8 cellular contexts compared by ENCODE assay signal in the genomic region with DNA sequence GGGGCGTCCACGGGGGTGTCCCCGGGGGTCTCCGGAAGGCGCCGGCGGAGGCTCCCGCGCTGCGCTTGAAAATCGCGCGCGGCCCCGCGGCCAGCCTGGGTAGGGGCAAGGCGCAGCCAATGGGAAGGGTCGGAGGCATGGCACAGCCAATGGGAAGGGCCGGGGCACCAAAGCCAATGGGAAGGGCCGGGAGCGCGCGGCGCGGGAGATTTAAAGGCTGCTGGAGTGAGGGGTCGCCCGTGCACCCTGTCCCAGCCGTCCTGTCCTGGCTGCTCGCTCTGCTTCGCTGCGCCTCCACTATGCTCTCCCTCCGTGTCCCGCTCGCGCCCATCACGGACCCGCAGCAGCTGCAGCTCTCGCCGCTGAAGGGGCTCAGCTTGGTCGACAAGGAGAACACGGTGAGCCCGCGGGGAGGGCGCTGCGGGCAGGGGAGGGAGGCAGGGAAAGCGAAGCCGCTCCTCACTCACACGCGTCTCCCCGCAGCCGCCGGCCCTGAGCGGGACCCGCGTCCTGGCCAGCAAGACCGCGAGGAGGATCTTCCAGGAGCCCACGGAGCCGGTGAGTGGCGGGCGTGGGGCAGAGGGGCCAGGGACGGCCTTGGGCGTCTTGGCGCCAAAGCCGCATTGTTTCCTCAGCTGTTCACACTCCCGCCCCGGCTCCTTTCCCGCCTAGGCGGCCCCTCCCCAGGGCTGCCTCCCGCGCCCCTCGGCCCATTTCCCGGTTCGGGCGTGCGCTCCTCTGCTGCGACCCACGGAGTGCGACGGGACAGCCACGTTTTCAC. TPM values are rescaled to one million over a fixed set of nuclear protein-coding genes. Genes with fewer than 3 reads are reported as not detected.
DNase-seq lines count a peak whose midpoint lies in the region; ATAC-seq, FAIRE-seq and TF ChIP-seq lines count a peak whose summit lies in the region.

A gene (plus strand): TSS at position 240 of the 781 bp plus-strand sequence. CDS start 60 bp downstream, at position 300.

- peaks cover 35% of the 10 kb centered on the region for H3F3A ChIP-seq in GM23248 (ENCODE audit: insufficient read depth)

- in situ Hi-C loops in GM23248 (cut with MboI): loop anchor here (25.0 kb wide), 1 partner anchor 540 kb away; no protein-coding TSS in a partner anchor

- H3K9me3 Mint-ChIP-seq in naive thymus-derived CD4-positive, alpha-beta T cell: no peaks in the 10 kb centered on the region
- H3K9me3 Mint-ChIP-seq in stimulated activated effector memory CD8-positive, alpha-beta T cell treated with anti-CD3 and anti-CD28 coated beads, Interleukin-12 subunit alpha, Interleukin-12 subunit beta, amount 100 ng/mL, for 72 hours: no peaks in the 10 kb centered on the region

- H3K4me1 Mint-ChIP-seq in naive thymus-derived CD4-positive, alpha-beta T cell: peaks cover 21 to 76% (median 41%) of the 10 kb centered on the region in 7 donors
- H3K4me1 Mint-ChIP-seq in stimulated activated effector memory CD8-positive, alpha-beta T cell treated with anti-CD3 and anti-CD28 coated beads, Interleukin-12 subunit alpha, Interleukin-12 subunit beta, amount 100 ng/mL, for 72 hours: peaks cover 48% of the 10 kb centered on the region

- H3K9ac ChIP-seq in GM23248 (peak within 1 kb of the TSS; percentile 79), fibroblast of lung (ENCODE audit: insufficient read depth, low read length) (peak within 1 kb of the TSS; percentile 80)

- FAIRE-seq in RCC 7860 (lab: Jason Lieb, UNC): no peak

- H3K27ac ChIP-seq in GM23248: peak within 1 kb of the TSS; percentile 83
- peak within 1 kb of the TSS; percentile 93 for H3K27ac ChIP-seq in fibroblast of lung (ENCODE audit: insufficient read depth, low read length)
- H3K27ac ChIP-seq in naive thymus-derived CD4-positive, alpha-beta T cell (ENCODE audit: low read depth, low read length): peak within 1 kb of the TSS; percentile 34

- intact Hi-C loops in naive thymus-derived CD4-positive, alpha-beta T cell (cut with micrococcal nuclease): loop anchor here (5.0 to 10.0 kb wide), 7 partner anchors 212 to 1345 kb away; a partner anchor contains a TSS

- H3K4me1 ChIP-seq in GM23248 (ENCODE audit: insufficient read depth) (peaks cover 29% of the 10 kb centered on the region), fibroblast of lung (ENCODE audit: control insufficient read depth, extremely low read depth, insufficient read depth, low read length) (peaks cover 12% of the 10 kb centered on the region)
- H3K4me1 ChIP-seq in naive thymus-derived CD4-positive, alpha-beta T cell (ENCODE audit: control insufficient read depth in 2 of 2, insufficient read depth in 2 of 2, low read length in 2 of 2): peaks cover 24 to 29% of the 10 kb centered on the region in 2 donors

- POLR2A ChIA-PET in naive thymus-derived CD4-positive, alpha-beta T cell (lab: Charles Lee): no interaction called here

- H2AFZ ChIP-seq in GM23248 (peak within 1 kb of the TSS; percentile 65), fibroblast of lung (ENCODE audit: low read length) (peak within 1 kb of the TSS; percentile 54)

- peak within 1 kb of the TSS in 6 of 9 donors; percentile 17 to 99 (median 69) for H3K27ac Mint-ChIP-seq in naive thymus-derived CD4-positive, alpha-beta T cell
- peak within 1 kb of the TSS; percentile 77 for H3K27ac Mint-ChIP-seq in stimulated activated effector memory CD8-positive, alpha-beta T cell treated with anti-CD3 and anti-CD28 coated beads, Interleukin-12 subunit alpha, Interleukin-12 subunit beta, amount 100 ng/mL, for 72 hours

- H4K20me1 ChIP-seq in GM23248 (ENCODE audit: insufficient read depth) (no peaks in the 10 kb centered on the region), fibroblast of lung (ENCODE audit: control insufficient read depth, extremely low read depth, insufficient read depth, low read length) (no peaks in the 10 kb centered on the region)

- H3K9me2 ChIP-seq in GM23248 (ENCODE audit: insufficient read depth): no peaks in the 10 kb centered on the region

- peak within 1 kb of the TSS; percentile 80 to 99 (median 98) for H3K4me3 Mint-ChIP-seq in naive thymus-derived CD4-positive, alpha-beta T cell
- peak within 1 kb of the TSS; percentile 79 for H3K4me3 Mint-ChIP-seq in stimulated activated effector memory CD8-positive, alpha-beta T cell treated with anti-CD3 and anti-CD28 coated beads, Interleukin-12 subunit alpha, Interleukin-12 subunit beta, amount 100 ng/mL, for 72 hours

- DNase-seq in Daoy (ENCODE audit: low read depth) (peak; percentile 99), GM23248 (peak; percentile 96), Kasumi-1 (lab: John Stamatoyannopoulos, UW) (peak; percentile 94 to 95), RCC 7860 (ENCODE audit: low spot score) (peak; percentile 89), fibroblast of lung (ENCODE audit: low read depth in 2 of 2) (peak; percentile 87 to 88)
- peak; percentile 97 for DNase-seq in activated T-cell treated with anti-CD3 and anti-CD28 coated beads, Interleukin-2, amount 50 U/mL, for 48 hours
- DNase-seq in naive thymus-derived CD4-positive, alpha-beta T cell: peak; percentile 74 to 94 (median 84)
- DNase-seq in stimulated activated effector memory CD8-positive, alpha-beta T cell treated with anti-CD3 and anti-CD28 coated beads, Interleukin-12 subunit alpha, Interleukin-12 subunit beta, amount 100 ng/mL, for 72 hours (ENCODE audit: low spot score in 2 of 2): peak; percentile 78 to 97

- no peaks in the 10 kb centered on the region for H3K9me3 ChIP-seq in GM23248 (ENCODE audit: low read depth)
- H3K9me3 ChIP-seq in fibroblast of lung (ENCODE audit: control insufficient read depth, insufficient read depth, low read depth, low read length): no peaks in the 10 kb centered on the region
- H3K9me3 ChIP-seq in naive thymus-derived CD4-positive, alpha-beta T cell (ENCODE audit: control insufficient read depth in 2 of 3, low read length in 3 of 3): no peaks in the 10 kb centered on the region

- H3K27me3 Mint-ChIP-seq in naive thymus-derived CD4-positive, alpha-beta T cell: peaks cover 0 to 24% (median 10%) of the 10 kb centered on the region in 5 donors

- 1 to 2% methylated on average over 65 to 75 of the region's 81 CpGs for WGBS in GM23248 (ENCODE audit: low coverage in 1 of 2, low lambda C conversion rate in 2 of 2, missing lambda C conversion rate in 2 of 2), 2 experiments

- CTCF ChIA-PET in naive thymus-derived CD4-positive, alpha-beta T cell (lab: Charles Lee): interaction anchor here (0.9 to 1.5 kb wide), 2 partner anchors 286 to 313 kb away, joined by 4 to 5 read pairs; no protein-coding TSS in a partner anchor

- H3K4me3 ChIP-seq in GM23248 (peak within 1 kb of the TSS; percentile 80), fibroblast of lung (replicated peaks in 1 of 4; ENCODE audit: control extremely low read depth in 1 of 4, insufficient read depth in 1 of 4, low read depth in 3 of 4, low read length in 4 of 4) (peak within 1 kb of the TSS; percentile 70 to 89 (median 77))
- H3K4me3 ChIP-seq in naive thymus-derived CD4-positive, alpha-beta T cell (ENCODE audit: low read length): peak within 1 kb of the TSS; percentile 55

- TF ChIP-seq CTCF in fibroblast of lung (conservative IDR thresholded peaks at IDR 0.05 in 1 of 2, IDR thresholded peaks at IDR 0.05 in 1 of 2; ENCODE audit: low read depth in 1 of 2, low read length in 2 of 2): no peak

- H3K79me2 ChIP-seq in GM23248 (ENCODE audit: insufficient read depth) (peaks cover 6% of the 10 kb centered on the region; the same call in 1 of the 2 replicates), fibroblast of lung (ENCODE audit: control insufficient read depth, insufficient read depth, low read length) (peaks cover 25% of the 10 kb centered on the region)

- H3K36me3 ChIP-seq in GM23248 (ENCODE audit: low read depth): no peaks in the 10 kb centered on the region
- H3K36me3 ChIP-seq in fibroblast of lung (ENCODE audit: control insufficient read depth, insufficient read depth, low read length): no peaks in the 10 kb centered on the region
- H3K36me3 ChIP-seq in naive thymus-derived CD4-positive, alpha-beta T cell (ENCODE audit: control insufficient read depth in 2 of 3, insufficient read depth in 3 of 3, low read length in 3 of 3): no peaks in the 10 kb centered on the region

- ATAC-seq in naive thymus-derived CD4-positive, alpha-beta T cell: peak; percentile 82
- ATAC-seq in stimulated activated effector memory CD8-positive, alpha-beta T cell treated with anti-CD3 and anti-CD28 coated beads, Interleukin-12 subunit alpha, Interleukin-12 subunit beta, amount 100 ng/mL, for 72 hours: peak; percentile 78

- peak within 1 kb of the TSS; percentile 93 for H3K4me2 ChIP-seq in GM23248 (ENCODE audit: unreplicated experiment)
- peak within 1 kb of the TSS; percentile 97 for H3K4me2 ChIP-seq in fibroblast of lung (ENCODE audit: extremely low read depth, insufficient read depth, low read length)

- H3K36me3 Mint-ChIP-seq in naive thymus-derived CD4-positive, alpha-beta T cell: peaks cover 0 to 35% (median 0%) of the 10 kb centered on the region in 5 donors
- peaks cover 77% of the 10 kb centered on the region for H3K36me3 Mint-ChIP-seq in stimulated activated effector memory CD8-positive, alpha-beta T cell treated with anti-CD3 and anti-CD28 coated beads, Interleukin-12 subunit alpha, Interleukin-12 subunit beta, amount 100 ng/mL, for 72 hours

- H3K27me3 ChIP-seq in GM23248 (replicated peaks; ENCODE audit: insufficient read depth) (no peaks in the 10 kb centered on the region), fibroblast of lung (ENCODE audit: control insufficient read depth, insufficient read depth, low read length) (no peaks in the 10 kb centered on the region)
- H3K27me3 ChIP-seq in naive thymus-derived CD4-positive, alpha-beta T cell (ENCODE audit: control insufficient read depth in 2 of 2, insufficient read depth in 2 of 2, low read length in 2 of 2): peaks cover 0 to 7% of the 10 kb centered on the region in 2 donors

RNA-seq across cellular contexts. Expression of the gene that starts here (rescaled TPM):
- 155 and 162 TPM in 2 replicates for total RNA-seq in Daoy (2014; rRNA removed; shearing (Covaris generic))
- total RNA-seq in GM23248 (2014; rRNA removed; shearing (Covaris generic)): 17.6 and 23.5 TPM in 2 replicates
- polyA plus RNA-seq in GM23248 (2016; fragmentation: Nextera tagmentation; extraction: Ambion mirVana) (79.2 and 79.3 TPM in 2 replicates), fibroblast of lung (36.3 and 119 TPM in 2 replicates)
- total RNA-seq in fibroblast of lung: 1.5 and 6.1 TPM in 2 replicates
- 25.6 and 115 TPM in 2 replicates for polyA plus RNA-seq in fibroblast of lung (2012)
- 7.6 and 36.1 TPM in 2 replicates for polyA minus RNA-seq in fibroblast of lung (ENCODE audit: low replicate concordance)
- 100 to 1,000 TPM in 1 of 5 experiments, 1 to 10 TPM in 1, under 1 TPM in 3; 0.13 to 330 (median 0.51) TPM for total RNA-seq in naive thymus-derived CD4-positive, alpha-beta T cell
- polyA plus RNA-seq in naive thymus-derived CD4-positive, alpha-beta T cell: not detected

Comparison
In these comparisons a context has a peak if more than half of its experiments do, and no peak if none do; other contexts are left out.
1. Peak in every context shown above with its lines: DNase-seq, ATAC-seq, H3K4me3 ChIP-seq and H3K27ac ChIP-seq.
2. RNA of the gene that starts here (polyA plus RNA-seq): 79.2 to 79.3 TPM in GM23248 and 25.6 to 119 TPM in fibroblast of lung; not detected in naive thymus-derived CD4-positive, alpha-beta T cell; every median in the first group is over 10 times any median in the second.
3. H3K27ac ChIP-seq: peak in every context shown above with its lines; median percentile 93 in fibroblast of lung; 83 in GM23248; 34 in naive thymus-derived CD4-positive, alpha-beta T cell.